In genomic region chr15:62058327-62059028, GRCh38 we compare ENCODE assay signal across 12 cellular contexts. TPM values are rescaled to one million over a fixed set of nuclear protein-coding genes. Genes with fewer than 3 reads are reported as not detected.
DNase-seq lines count a peak whose midpoint lies in the region; ATAC-seq and TF ChIP-seq lines count a peak whose summit lies in the region.
"Had no signal": no experiment of that assay in that cellular context is flagged by ENCODE, and none has a peak within 500 bp of the region (broad histone marks: within the 10 kb centered on the region; RNA-seq: fewer than 3 reads in every experiment).

No MANE protein-coding gene starts in this region.

- no peaks in the 10 kb centered on the region for H4K20me1 ChIP-seq in PC-9 (ENCODE audit: insufficient read depth)

- H3F3A ChIP-seq in PC-9 (ENCODE audit: insufficient read depth, low read depth) = peaks cover 16% of the 10 kb centered on the region

- H3K27ac Mint-ChIP-seq in activated naive CD4-positive, alpha-beta T cell treated with anti-CD3 and anti-CD28 coated beads for 36 hours = no peak overlapping the region
- H3K27ac Mint-ChIP-seq in stimulated activated memory B cell treated with anti-CD40 and anti-IgM and Interleukin-4, amounts not matched to agents 10 μg/mL and 1 μg/mL and 100 μg/mL, for 72 hours = peak overlapping the region; percentile 98

- no peak for DNase-seq in activated naive CD4-positive, alpha-beta T cell treated with anti-CD3 and anti-CD28 coated beads for 36 hours
- no peak for DNase-seq in activated naive CD4-positive, alpha-beta T cell (lab: John Stamatoyannopoulos, UW)
- DNase-seq in PC-9 = no peak
- no peak for DNase-seq in epithelial cell of proximal tubule (ENCODE audit: low read depth)
- no peak for DNase-seq in iPS-NIHi7 (ENCODE audit: extremely low spot score)
- no peak for DNase-seq in KG1 (lab: John Stamatoyannopoulos, UW)
- DNase-seq: amygdala; NCI-H2171 treated with DMSO at 0.1 percent for 48 hours; stimulated activated naive CD4-positive, alpha-beta T cell had no signal

- BruUV-seq in PC-9 (replicated peaks; lab: Mats Ljungman, UMichigan) = no TSS peak

- H3K79me2 ChIP-seq in PC-9 (ENCODE audit: low read depth) = peaks cover 67% of the 10 kb centered on the region

- POLR2A ChIA-PET in PC-9 (lab: Charles Lee; ENCODE audit: unreplicated experiment) = no interaction called here

- H3K4me1 Mint-ChIP-seq in activated naive CD4-positive, alpha-beta T cell treated with anti-CD3 and anti-CD28 coated beads for 36 hours (ENCODE audit: low read depth) = peaks cover 59% of the 10 kb centered on the region
- H3K4me1 Mint-ChIP-seq in stimulated activated memory B cell treated with anti-CD40 and anti-IgM and Interleukin-4, amounts not matched to agents 10 μg/mL and 1 μg/mL and 100 μg/mL, for 72 hours = peaks cover 58% of the 10 kb centered on the region

- no peak for ATAC-seq in stimulated activated memory B cell treated with anti-CD40 and anti-IgM and Interleukin-4, amounts not matched to agents 10 μg/mL and 1 μg/mL and 100 μg/mL, for 72 hours
- ATAC-seq in HG02623 (IDR thresholded peaks at IDR 0.05; ENCODE audit: unreplicated experiment) = no peak

- H3K27ac ChIP-seq in PC-9 = no peak overlapping the region

- H3K4me3 ChIP-seq in PC-9 (no peak overlapping the region), epithelial cell of proximal tubule (ENCODE audit: low read depth, low read length) (peak overlapping the region; percentile 25)

- 0 out of 2 replicates have a peak, but pooled peaks cover 2% of the 10 kb centered on the region for H3K36me3 ChIP-seq in PC-9 (ENCODE audit: low read depth)

- H3K27me3 Mint-ChIP-seq in activated naive CD4-positive, alpha-beta T cell treated with anti-CD3 and anti-CD28 coated beads for 36 hours (ENCODE audit: low read depth) = no peaks in the 10 kb centered on the region
- H3K27me3 Mint-ChIP-seq in stimulated activated memory B cell treated with anti-CD40 and anti-IgM and Interleukin-4, amounts not matched to agents 10 μg/mL and 1 μg/mL and 100 μg/mL, for 72 hours = no peaks in the 10 kb centered on the region

- peak overlapping the region; percentile 93 for H3K4me2 ChIP-seq in PC-9

- H3K4me1 ChIP-seq in PC-9 (replicated peaks; ENCODE audit: insufficient read depth) = peaks cover 46% of the 10 kb centered on the region

- peak overlapping the region; percentile 44 for H3K4me3 Mint-ChIP-seq in activated naive CD4-positive, alpha-beta T cell treated with anti-CD3 and anti-CD28 coated beads for 36 hours
- peak overlapping the region; percentile 38 for H3K4me3 Mint-ChIP-seq in stimulated activated memory B cell treated with anti-CD40 and anti-IgM and Interleukin-4, amounts not matched to agents 10 μg/mL and 1 μg/mL and 100 μg/mL, for 72 hours

- no peak for TF ChIP-seq CTCF in PC-9 (conservative IDR thresholded peaks at IDR 0.05)
- TF ChIP-seq CTCF in epithelial cell of proximal tubule (conservative IDR thresholded peaks at IDR 0.05; ENCODE audit: low read depth, low read length) = no peak

- peaks cover 2% of the 10 kb centered on the region for H3K36me3 Mint-ChIP-seq in activated naive CD4-positive, alpha-beta T cell treated with anti-CD3 and anti-CD28 coated beads for 36 hours (ENCODE audit: low read depth)
- peaks cover 10% of the 10 kb centered on the region for H3K36me3 Mint-ChIP-seq in stimulated activated memory B cell treated with anti-CD40 and anti-IgM and Interleukin-4, amounts not matched to agents 10 μg/mL and 1 μg/mL and 100 μg/mL, for 72 hours

- no peak overlapping the region for H2AFZ ChIP-seq in PC-9

- no peaks in the 10 kb centered on the region for H3K9me3 ChIP-seq in PC-9 (ENCODE audit: insufficient read depth, low read depth)

- no peaks in the 10 kb centered on the region for H3K9me2 ChIP-seq in PC-9 (ENCODE audit: insufficient read depth)

- H3K9me3 Mint-ChIP-seq in activated naive CD4-positive, alpha-beta T cell treated with anti-CD3 and anti-CD28 coated beads for 36 hours = no peaks in the 10 kb centered on the region
- H3K9me3 Mint-ChIP-seq in stimulated activated memory B cell treated with anti-CD40 and anti-IgM and Interleukin-4, amounts not matched to agents 10 μg/mL and 1 μg/mL and 100 μg/mL, for 72 hours = no peaks in the 10 kb centered on the region

- CTCF ChIA-PET in activated naive CD4-positive, alpha-beta T cell treated with anti-CD3 and anti-CD28 coated beads for 36 hours (lab: Charles Lee) = interaction anchor here (1.2 to 3.0 kb wide), 3 partner anchors 8 to 14 kb away, joined by 4 to 9 read pairs (median 7); no protein-coding TSS in a partner anchor
- CTCF ChIA-PET in PC-9 (lab: Charles Lee) = no interaction called here

- intact Hi-C loops in activated naive CD4-positive, alpha-beta T cell treated with anti-CD3 and anti-CD28 coated beads for 36 hours (cut with micrococcal nuclease) = no loop called here
- intact Hi-C loops in PC-9 (cut with micrococcal nuclease; ENCODE audit: unreplicated experiment) = no loop called here

- H3K27me3 ChIP-seq in PC-9 (ENCODE audit: insufficient read depth, low read depth) = no peaks in the 10 kb centered on the region

RNA-seq across cellular contexts. Expression of gene VPS13C, which starts 1.8 kb away (rescaled TPM):
- total RNA-seq in activated naive CD4-positive, alpha-beta T cell treated with anti-CD3 and anti-CD28 coated beads for 36 hours = 10 to 100 TPM; 37.4 to 38.0 TPM
- total RNA-seq in PC-9 (2021) = 40.0 and 48.9 TPM in 2 replicates
- 14.7 and 30.2 TPM in 2 replicates for total RNA-seq in epithelial cell of proximal tubule

RNA-seq across cellular contexts. Expression of gene C2CD4A, which starts 8.3 kb away (rescaled TPM):
- under 1 TPM; 0.14 to 0.27 TPM for total RNA-seq in activated naive CD4-positive, alpha-beta T cell treated with anti-CD3 and anti-CD28 coated beads for 36 hours
- total RNA-seq in PC-9 (2021) (0.09 TPM in 1 of 2 replicates, not detected in the other), epithelial cell of proximal tubule (0.07 and 0.35 TPM in 2 replicates)
- total RNA-seq: RPMI7951 had no signal
